ENCODE assay signal across 8 cellular contexts in genomic region chr7:107742678-107743566, GRCh38. TPM values are rescaled to one million over a fixed set of nuclear protein-coding genes. Genes with fewer than 3 reads are reported as not detected.
DNase-seq lines count a peak whose midpoint lies in the region; ATAC-seq and TF ChIP-seq lines count a peak whose summit lies in the region.

No MANE protein-coding gene starts in this region.

- no peaks in the 10 kb centered on the region for H3K9me3 Mint-ChIP-seq in activated CD4-positive, alpha-beta T cell treated with anti-CD3 and anti-CD28 coated beads, Interleukin-2, amount 10 ng/mL, durations not matched to agents 24 days and 14 days
- H3K9me3 Mint-ChIP-seq in GM23338, result no peaks in the 10 kb centered on the region
- H3K9me3 Mint-ChIP-seq in T-helper 2 cell treated with Interferon-gamma antibody and Interleukin-4, amounts not matched to agents 5 μg/mL and 100 μg/mL, for 36 hours, result no peaks in the 10 kb centered on the region
- no peaks in the 10 kb centered on the region for H3K9me3 Mint-ChIP-seq in endodermal cell

- peak overlapping the region; percentile 79 for H3K9ac ChIP-seq in endodermal cell (ENCODE audit: extremely low read depth, low read length, poor library complexity, severe bottlenecking)

- peaks cover 4% of the 10 kb centered on the region; the same call in 1 of the 2 replicates for H3F3A ChIP-seq in GM23338 (replicated peaks; ENCODE audit: low read depth)

- peak overlapping the region; percentile 91 for H3K4me3 Mint-ChIP-seq in activated CD4-positive, alpha-beta T cell treated with anti-CD3 and anti-CD28 coated beads, Interleukin-2, amount 10 ng/mL, durations not matched to agents 24 days and 14 days
- peak overlapping the region; percentile 98 for H3K4me3 Mint-ChIP-seq in GM23338
- peak overlapping the region; percentile 93 for H3K4me3 Mint-ChIP-seq in T-helper 2 cell treated with Interferon-gamma antibody and Interleukin-4, amounts not matched to agents 5 μg/mL and 100 μg/mL, for 36 hours
- H3K4me3 Mint-ChIP-seq in endodermal cell, result peak overlapping the region; percentile 95

- no peaks in the 10 kb centered on the region for H3K36me3 ChIP-seq in GM23338 (ENCODE audit: insufficient read depth)
- no peaks in the 10 kb centered on the region for H3K36me3 ChIP-seq in endodermal cell (ENCODE audit: control insufficient read depth, insufficient read depth, low read length)
- H3K36me3 ChIP-seq in mucosa of descending colon (ENCODE audit: low read depth), result no peaks in the 10 kb centered on the region
- no peaks in the 10 kb centered on the region for H3K36me3 ChIP-seq in uterus

- no peaks in the 10 kb centered on the region; the same call in none of the 2 replicates for H4K20me1 ChIP-seq in GM23338 (replicated peaks; ENCODE audit: insufficient read depth)

- no peak for TF ChIP-seq POLR2A in uterus (IDR thresholded peaks at IDR 0.05)

- ATAC-seq in GM23338 (peak; percentile 76), mucosa of descending colon (peak; percentile 51)

- H3K27ac ChIP-seq in GM23338 (ENCODE audit: low read depth) (peak overlapping the region; percentile 98), endodermal cell (ENCODE audit: low read depth, low read length) (peak overlapping the region; percentile 97), uterus (peak overlapping the region; percentile 97)

- H3K4me2 ChIP-seq in GM23338, result peak overlapping the region; percentile 96

- peaks cover 39% of the 10 kb centered on the region for H3K79me2 ChIP-seq in GM23338 (replicated peaks; ENCODE audit: insufficient read depth)

- TF ChIP-seq CTCF in GM23338 (conservative IDR thresholded peaks at IDR 0.05; ENCODE audit: low read depth in 2 of 2) (0 out of 4 replicates have a peak, but pooled peaks of 1 of the 2 experiments have one; percentile 6), LNCaP clone FGC (IDR thresholded peaks at IDR 0.05; ENCODE audit: control insufficient read depth, extremely low read depth, insufficient read depth) (no peak), endodermal cell (conservative IDR thresholded peaks at IDR 0.05) (no peak), mucosa of descending colon (IDR thresholded peaks at IDR 0.05) (no peak), uterus (IDR thresholded peaks at IDR 0.05) (no peak)

- DNase-seq in activated CD4-positive, alpha-beta T cell treated with anti-CD3 and anti-CD28 coated beads, Interleukin-2, amount 10 ng/mL, durations not matched to agents 24 days and 14 days, result no peak
- DNase-seq in activated CD4-positive, alpha-beta T cell treated with anti-CD3 and anti-CD28 coated beads for 1 hour, result no peak
- DNase-seq in GM23338 (ENCODE audit: low spot score), result peak; percentile 91
- no peak for DNase-seq in LNCaP clone FGC (ENCODE audit: low read depth)
- DNase-seq in T-helper 2 cell treated with Interferon-gamma antibody and Interleukin-4, amounts not matched to agents 5 μg/mL and 100 μg/mL, for 36 hours (ENCODE audit: low spot score), result no peak
- DNase-seq in endodermal cell, result peak; percentile 91
- DNase-seq in mucosa of descending colon, result peak; percentile 63 to 84 (median 77)
- peak in 1 of 2 donors; percentile 52 for DNase-seq in uterus

- H3K4me1 Mint-ChIP-seq in activated CD4-positive, alpha-beta T cell treated with anti-CD3 and anti-CD28 coated beads, Interleukin-2, amount 10 ng/mL, durations not matched to agents 24 days and 14 days, result peaks cover 25% of the 10 kb centered on the region
- H3K4me1 Mint-ChIP-seq in GM23338 (peaks cover 17% of the 10 kb centered on the region), endodermal cell (peaks cover 18% of the 10 kb centered on the region)
- peaks cover 34% of the 10 kb centered on the region for H3K4me1 Mint-ChIP-seq in T-helper 2 cell treated with Interferon-gamma antibody and Interleukin-4, amounts not matched to agents 5 μg/mL and 100 μg/mL, for 36 hours (ENCODE audit: low read depth)

- H3K27me3 Mint-ChIP-seq in activated CD4-positive, alpha-beta T cell treated with anti-CD3 and anti-CD28 coated beads, Interleukin-2, amount 10 ng/mL, durations not matched to agents 24 days and 14 days, result peaks cover 1% of the 10 kb centered on the region
- H3K27me3 Mint-ChIP-seq in GM23338 (ENCODE audit: insufficient read depth, low read depth, poor library complexity) (peaks cover 3% of the 10 kb centered on the region), endodermal cell (ENCODE audit: insufficient read depth) (peaks cover 20% of the 10 kb centered on the region)
- peaks cover 3% of the 10 kb centered on the region for H3K27me3 Mint-ChIP-seq in T-helper 2 cell treated with Interferon-gamma antibody and Interleukin-4, amounts not matched to agents 5 μg/mL and 100 μg/mL, for 36 hours (ENCODE audit: low read depth)

- peaks cover 11% of the 10 kb centered on the region for H3K36me3 Mint-ChIP-seq in activated CD4-positive, alpha-beta T cell treated with anti-CD3 and anti-CD28 coated beads, Interleukin-2, amount 10 ng/mL, durations not matched to agents 24 days and 14 days (ENCODE audit: low read depth)
- H3K36me3 Mint-ChIP-seq in GM23338 (ENCODE audit: low read depth) (no peaks in the 10 kb centered on the region; the same call in 2 of the 3 replicates), endodermal cell (ENCODE audit: low read depth) (no peaks in the 10 kb centered on the region)
- peaks cover 10% of the 10 kb centered on the region for H3K36me3 Mint-ChIP-seq in T-helper 2 cell treated with Interferon-gamma antibody and Interleukin-4, amounts not matched to agents 5 μg/mL and 100 μg/mL, for 36 hours (ENCODE audit: low read depth)

- WGBS in endodermal cell (ENCODE audit: insufficient coverage in 1 of 2, insufficient read length in 1 of 2), 2 experiments, result 4 to 17% methylated on average over 25 to 29 of the region's 29 CpGs

- H3K9me2 ChIP-seq in GM23338 (ENCODE audit: insufficient read depth), result no peaks in the 10 kb centered on the region

- H3K4me1 ChIP-seq in GM23338 (ENCODE audit: insufficient read depth) (peaks cover 31% of the 10 kb centered on the region), endodermal cell (ENCODE audit: control insufficient read depth, insufficient read depth, low read length) (no peaks in the 10 kb centered on the region), mucosa of descending colon (ENCODE audit: low read depth) (peaks cover 26% of the 10 kb centered on the region), uterus (peaks cover 0 to 9% of the 10 kb centered on the region in 2 donors)

- H3K27ac Mint-ChIP-seq in activated CD4-positive, alpha-beta T cell treated with anti-CD3 and anti-CD28 coated beads, Interleukin-2, amount 10 ng/mL, durations not matched to agents 24 days and 14 days, result peak overlapping the region; percentile 99
- H3K27ac Mint-ChIP-seq in GM23338 (peak overlapping the region; percentile 96), endodermal cell (peak overlapping the region; percentile 98)
- peak overlapping the region; percentile 100 for H3K27ac Mint-ChIP-seq in T-helper 2 cell treated with Interferon-gamma antibody and Interleukin-4, amounts not matched to agents 5 μg/mL and 100 μg/mL, for 36 hours

- H3K4me3 ChIP-seq in GM23338 (peak overlapping the region; percentile 87), LNCaP clone FGC (ENCODE audit: low read depth, low read length) (peak overlapping the region; percentile 87), endodermal cell (ENCODE audit: low read length) (peak overlapping the region; percentile 93), mucosa of descending colon (peak overlapping the region; percentile 76), uterus (peak overlapping the region; percentile 84 to 97)

- H3K27me3 ChIP-seq in GM23338 (ENCODE audit: insufficient read depth) (no peaks in the 10 kb centered on the region), endodermal cell (ENCODE audit: control insufficient read depth, insufficient read depth, low read length, poor library complexity, severe bottlenecking) (peaks cover 14% of the 10 kb centered on the region), uterus (no peaks in the 10 kb centered on the region)

- intact Hi-C loops in activated CD4-positive, alpha-beta T cell treated with anti-CD3 and anti-CD28 coated beads, Interleukin-2, amount 10 ng/mL, durations not matched to agents 24 days and 14 days (cut with micrococcal nuclease), result loop anchor here (1.0 to 10.0 kb wide), 10 partner anchors 72 to 1631 kb away; partner anchors contain the start of genes BCAP29, DLD, DNAJB9 and SLC26A4
- intact Hi-C loops in mucosa of descending colon (cut with DNase I, micrococcal nuclease) (loop anchor here (10.0 kb wide), 1 partner anchor 132 kb away; no protein-coding TSS in a partner anchor), uterus (cut with DNase I; ENCODE audit: low total_unique reads) (no loop called here)

- H2AFZ ChIP-seq in GM23338, result peak overlapping the region; percentile 92

- H3K9me3 ChIP-seq in endodermal cell (ENCODE audit: control insufficient read depth, low read length) (no peaks in the 10 kb centered on the region), mucosa of descending colon (no peaks in the 10 kb centered on the region), uterus (no peaks in the 10 kb centered on the region)

RNA-seq across cellular contexts. Expression of gene CBLL1, which starts 1.0 kb away (rescaled TPM):
- 48.7 and 50.7 TPM in 2 replicates for total RNA-seq in activated CD4-positive, alpha-beta T cell treated with anti-CD3 and anti-CD28 coated beads, Interleukin-2, amount 10 ng/mL, durations not matched to agents 24 days and 14 days
- total RNA-seq in GM23338 (2014; rRNA removed; shearing (Covaris generic)), result 31.1 and 65.4 TPM in 2 replicates
- 54.1 and 67.4 TPM in 2 replicates for polyA plus RNA-seq in GM23338 (2016; fragmentation: Nextera tagmentation; extraction: Ambion mirVana)
- total RNA-seq in endodermal cell (10 to 100 TPM; 33.3 to 34.7 TPM), mucosa of descending colon (10 to 100 TPM; 24.1 to 28.9 (median 25.4) TPM), uterus (10 to 100 TPM; 22.3 to 54.1 (median 29.1) TPM)
- 35.0 TPM for polyA plus RNA-seq in endodermal cell (2013, experiment 1 of 2)
- polyA plus RNA-seq in endodermal cell (2013, experiment 2 of 2), result 32.7 TPM

Comparison
In these comparisons a context has a peak if more than half of its experiments do, and no peak if none do; other contexts are left out.
1. DNase-seq: peak in GM23338 (single experiment), endodermal cell (single experiment) and mucosa of descending colon (3 of 3); none in activated CD4-positive, alpha-beta T cell treated with anti-CD3 and anti-CD28 coated beads, Interleukin-2, amount 10 ng/mL, durations not matched to agents 24 days and 14 days (single experiment), activated CD4-positive, alpha-beta T cell treated with anti-CD3 and anti-CD28 coated beads for 1 hour (single experiment), LNCaP clone FGC (single experiment) and T-helper 2 cell treated with Interferon-gamma antibody and Interleukin-4, amounts not matched to agents 5 μg/mL and 100 μg/mL, for 36 hours (single experiment).
2. Peak in every context shown above with its lines, with median percentiles within 50 percentile points of each other: H3K27ac Mint-ChIP-seq, H3K4me3 Mint-ChIP-seq, H3K27ac ChIP-seq and H3K4me3 ChIP-seq.